In genomic region chr19:34316741-34317241, GRCh38 we compare ENCODE assay signal across 10 cellular contexts. TPM values are rescaled to one million over a fixed set of nuclear protein-coding genes. Genes with fewer than 3 reads are reported as not detected.
DNase-seq lines count a peak whose midpoint lies in the region; ATAC-seq lines count a peak whose summit lies in the region.
"Had no signal": no experiment of that assay in that cellular context is flagged by ENCODE, and none has a peak within 500 bp of the region (broad histone marks: within the 10 kb centered on the region; RNA-seq: fewer than 3 reads in every experiment).

No MANE protein-coding gene starts in this region.

- H2AFZ ChIP-seq in Karpas-422 (ENCODE audit: low read length): no peak overlapping the region

- H3K79me2 ChIP-seq in Karpas-422 (ENCODE audit: low read length): peaks cover 55% of the 10 kb centered on the region

- peak overlapping the region; percentile 23 to 68 for H3K4me3 Mint-ChIP-seq in effector memory CD8-positive, alpha-beta T cell
- peak overlapping the region; percentile 25 to 79 (median 68) for H3K4me3 Mint-ChIP-seq in naive thymus-derived CD8-positive, alpha-beta T cell
- H3K4me3 Mint-ChIP-seq: dendritic cell treated with granulocyte-macrophage colony-stimulating factor and Interleukin-4, amounts not matched to agents 40 ng/mL and 50 ng/mL, for 4 days had no signal

- DNase-seq in Karpas-422 (peak; percentile 63), cerebellar cortex (ENCODE audit: low spot score) (no peak)
- no peak for DNase-seq in effector memory CD8-positive, alpha-beta T cell
- DNase-seq in naive thymus-derived CD8-positive, alpha-beta T cell: no peak
- DNase-seq: DMS 273 treated with DMSO at 0.1 percent for 48 hours had no signal

- no peaks in the 10 kb centered on the region for H3K27me3 ChIP-seq in BLaER1 treated with 17β-estradiol and CSF1 and Interleukin-3, amounts not matched to agents 10 nM and 100 nM
- no peaks in the 10 kb centered on the region for H3K27me3 ChIP-seq in Karpas-422 (ENCODE audit: low read length)

- no peak overlapping the region for H3K4me3 ChIP-seq in BLaER1 treated with 17β-estradiol and CSF1 and Interleukin-3, amounts not matched to agents 10 nM and 100 nM
- H3K4me3 ChIP-seq in Karpas-422 (ENCODE audit: low read length): peak overlapping the region; percentile 2; the same call in 1 of the 2 replicates

- no peaks in the 10 kb centered on the region for H3K27me3 Mint-ChIP-seq in effector memory CD8-positive, alpha-beta T cell
- H3K27me3 Mint-ChIP-seq in naive thymus-derived CD8-positive, alpha-beta T cell: no peaks in the 10 kb centered on the region

- H3K4me1 ChIP-seq in BLaER1 treated with 17β-estradiol and CSF1 and Interleukin-3, amounts not matched to agents 10 nM and 100 nM: peaks cover 15 to 42% (median 28%) of the 10 kb centered on the region in 10 experiments
- peaks cover 57% of the 10 kb centered on the region for H3K4me1 ChIP-seq in Karpas-422 (ENCODE audit: low read length)

- POLR2A ChIA-PET in naive thymus-derived CD8-positive, alpha-beta T cell (lab: Charles Lee): interaction anchor here (0.7 to 1.4 kb wide), 4 partner anchors 9 to 54 kb away, joined by 3 read pairs; no protein-coding TSS in a partner anchor

- no peak for ATAC-seq in effector memory CD8-positive, alpha-beta T cell (replicated peaks)
- no peak for ATAC-seq in naive thymus-derived CD8-positive, alpha-beta T cell
- ATAC-seq in GM21381 (IDR thresholded peaks at IDR 0.05; ENCODE audit: unreplicated experiment) (no peak), GM21723 (IDR thresholded peaks at IDR 0.05; ENCODE audit: unreplicated experiment) (no peak), GM21576 (IDR thresholded peaks at IDR 0.05; ENCODE audit: unreplicated experiment) (no peak)

- H4K20me1 ChIP-seq in BLaER1 treated with 17β-estradiol and CSF1 and Interleukin-3, amounts not matched to agents 10 nM and 100 nM: peaks cover 0 to 14% (median 7%) of the 10 kb centered on the region in 11 experiments; a peak in 4 of 22 replicates
- H4K20me1 ChIP-seq in Karpas-422 (ENCODE audit: insufficient read depth, low read depth, low read length): no peaks in the 10 kb centered on the region

- H3K9ac ChIP-seq in BLaER1 treated with 17β-estradiol and CSF1 and Interleukin-3, amounts not matched to agents 10 nM and 100 nM: no peak overlapping the region
- peak overlapping the region; percentile 46 for H3K9ac ChIP-seq in Karpas-422 (ENCODE audit: low read length)

- no peaks in the 10 kb centered on the region for H3K9me3 ChIP-seq in BLaER1 treated with 17β-estradiol and CSF1 and Interleukin-3, amounts not matched to agents 10 nM and 100 nM (replicated peaks in 1 of 11)
- H3K9me3 ChIP-seq in Karpas-422 (ENCODE audit: low read length): no peaks in the 10 kb centered on the region

- H3K9me2 ChIP-seq in Karpas-422 (replicated peaks; ENCODE audit: insufficient read depth, low read length): no peaks in the 10 kb centered on the region

- H3K27ac ChIP-seq in BLaER1 treated with 17β-estradiol and CSF1 and Interleukin-3, amounts not matched to agents 10 nM and 100 nM: no peak overlapping the region
- H3K27ac ChIP-seq in Karpas-422 (ENCODE audit: low read length): peak overlapping the region; percentile 96

- peaks cover 31 to 40% of the 10 kb centered on the region in 2 donors for H3K4me1 Mint-ChIP-seq in effector memory CD8-positive, alpha-beta T cell (ENCODE audit: low read depth in 2 of 2)
- H3K4me1 Mint-ChIP-seq in naive thymus-derived CD8-positive, alpha-beta T cell: peaks cover 25 to 74% (median 59%) of the 10 kb centered on the region in 4 donors

- no peaks in the 10 kb centered on the region for H3K9me3 Mint-ChIP-seq in effector memory CD8-positive, alpha-beta T cell
- H3K9me3 Mint-ChIP-seq in naive thymus-derived CD8-positive, alpha-beta T cell: no peaks in the 10 kb centered on the region
- H3K9me3 Mint-ChIP-seq: dendritic cell treated with granulocyte-macrophage colony-stimulating factor and Interleukin-4, amounts not matched to agents 40 ng/mL and 50 ng/mL, for 4 days had no signal

- peak overlapping the region; percentile 7 to 64 (median 49); a peak in 20 of 22 replicates for H3K4me2 ChIP-seq in BLaER1 treated with 17β-estradiol and CSF1 and Interleukin-3, amounts not matched to agents 10 nM and 100 nM
- H3K4me2 ChIP-seq in Karpas-422 (ENCODE audit: low read depth, low read length, poor library complexity, severe bottlenecking): peak overlapping the region; percentile 46

- peak overlapping the region; percentile 79 to 95 for H3K27ac Mint-ChIP-seq in effector memory CD8-positive, alpha-beta T cell
- peak overlapping the region; percentile 33 to 96 (median 88) for H3K27ac Mint-ChIP-seq in naive thymus-derived CD8-positive, alpha-beta T cell
- H3K27ac Mint-ChIP-seq: dendritic cell treated with granulocyte-macrophage colony-stimulating factor and Interleukin-4, amounts not matched to agents 40 ng/mL and 50 ng/mL, for 4 days had no signal

- H3K36me3 ChIP-seq in BLaER1 treated with 17β-estradiol and CSF1 and Interleukin-3, amounts not matched to agents 10 nM and 100 nM: peaks cover 3 to 25% (median 13%) of the 10 kb centered on the region in 11 experiments; a peak in 11 of 22 replicates
- H3K36me3 ChIP-seq in Karpas-422 (ENCODE audit: insufficient read depth, low read length): peaks cover 3% of the 10 kb centered on the region; the same call in 1 of the 2 replicates

- peaks cover 23% of the 10 kb centered on the region for H3K36me3 Mint-ChIP-seq in effector memory CD8-positive, alpha-beta T cell (ENCODE audit: insufficient read depth)
- H3K36me3 Mint-ChIP-seq in naive thymus-derived CD8-positive, alpha-beta T cell: peaks cover 0 to 31% (median 8%) of the 10 kb centered on the region in 3 donors

RNA-seq across cellular contexts. Expression of gene GPI, which starts 48.2 kb away (rescaled TPM):
- total RNA-seq in Karpas-422 (2014; rRNA removed; shearing (Covaris generic); ENCODE audit: low replicate concordance): 219 and 234 TPM in 2 replicates
- total RNA-seq in naive thymus-derived CD8-positive, alpha-beta T cell: 100 to 1,000 TPM; 107 to 114 TPM
- polyA plus RNA-seq in naive thymus-derived CD8-positive, alpha-beta T cell: 100 to 1,000 TPM; 126 to 179 (median 142) TPM
